In genomic region chr12:121798807-121799174, GRCh38 we compare ENCODE assay signal across 1 cellular context.
A peak's percentile ranks its signal among the peaks of the same experiment; 100 is the strongest.
TF ChIP-seq lines count a peak whose summit lies in the region.

No MANE protein-coding gene starts in this region.

TF ChIP-seq in K562, 482 proteins besides CTCF, POLR2A, EP300 and RAD21:
- TF ChIP-seq NFE2 (IDR thresholded peaks at IDR 0.05; ENCODE audit: low read depth) (no peak), NFRKB (IDR thresholded peaks at IDR 0.05; ENCODE audit: low read depth) (0 out of 2 replicates have a peak, but pooled peaks have one; percentile 36), ILF3 (IDR thresholded peaks at IDR 0.05; ENCODE audit: borderline replicate concordance) (no peak), MYC (IDR thresholded peaks at IDR 0.05; ENCODE audit: low read depth, low read length) (no peak), MYC (CRISPR knock-in tag; IDR thresholded peaks at IDR 0.05; ENCODE audit: borderline replicate concordance, low read depth) (no peak), RUNX1 (IDR thresholded peaks at IDR 0.05; ENCODE audit: low read depth) (0 out of 2 replicates have a peak, but pooled peaks have one; percentile 21), ARHGAP35 (IDR thresholded peaks at IDR 0.05; ENCODE audit: partially characterized antibody) (peak; percentile 16), CHD1 (IDR thresholded peaks at IDR 0.05; ENCODE audit: low read length) (peak; percentile 59), ZNF740 (CRISPR knock-in tag; IDR thresholded peaks at IDR 0.05) (0 out of 2 replicates have a peak, but pooled peaks have one; percentile 21), ZNF740 (tag; IDR thresholded peaks at IDR 0.05) (no peak), ZBTB11 (CRISPR knock-in tag; IDR thresholded peaks at IDR 0.05) (no peak), CHD2 (IDR thresholded peaks at IDR 0.05; ENCODE audit: low read depth, low read length) (0 out of 2 replicates have a peak, but pooled peaks have one; percentile 3), TEAD1 (CRISPR knock-in tag; IDR thresholded peaks at IDR 0.05) (0 out of 4 replicates have a peak, but pooled peaks of 1 of the 2 experiments have one; percentile 10)
TF ChIP-seq in K562: peak in this region for 7.
